Comparison of ENCODE assay signal across 17 cellular contexts in genomic region chr19:34995551-34995950, GRCh38. TPM values are rescaled to one million over a fixed set of nuclear protein-coding genes. Genes with fewer than 3 reads are reported as not detected.
DNase-seq lines count a peak whose midpoint lies in the region; ATAC-seq and TF ChIP-seq lines count a peak whose summit lies in the region.
"Had no signal": no experiment of that assay in that cellular context is flagged by ENCODE, and none has a peak within 500 bp of the region (broad histone marks: within the 10 kb centered on the region; RNA-seq: fewer than 3 reads in every experiment).

No MANE protein-coding gene starts in this region.

- H2AFZ ChIP-seq in osteoblast (ENCODE audit: low read length): peak overlapping the region; percentile 88

- peak overlapping the region; percentile 88 for H3K27ac ChIP-seq in left ventricle myocardium inferior (replicated peaks)
- peak overlapping the region; percentile 55 for H3K27ac ChIP-seq in colonic mucosa
- no peak overlapping the region for H3K27ac ChIP-seq in osteoblast (ENCODE audit: low read depth, low read length)

- peaks cover 6% of the 10 kb centered on the region for H3K79me2 ChIP-seq in osteoblast (ENCODE audit: insufficient read depth, low read length)

- H3K27me3 ChIP-seq in left ventricle myocardium inferior (ENCODE audit: low read depth) (no peaks in the 10 kb centered on the region), colonic mucosa (no peaks in the 10 kb centered on the region), osteoblast (ENCODE audit: insufficient read depth, low read length) (no peaks in the 10 kb centered on the region)
- H3K27me3 ChIP-seq: vagina had no signal

- no peaks in the 10 kb centered on the region for H4K20me1 ChIP-seq in osteoblast (ENCODE audit: insufficient read depth, low read length)

- peak overlapping the region in 1 of 2 donors; percentile 47 for H3K9ac ChIP-seq in colonic mucosa (ENCODE audit: low read depth in 2 of 2, low read length in 2 of 2)
- H3K9ac ChIP-seq: SK-N-SH had no signal

- intact Hi-C loops in left ventricle myocardium inferior (cut with micrococcal nuclease): no loop called here
- intact Hi-C loops in left cardiac atrium (cut with DNase I): no loop called here
- intact Hi-C loops in colonic mucosa (cut with DNase I): no loop called here

- H3K9me3 ChIP-seq in left ventricle myocardium inferior (replicated peaks) (no peaks in the 10 kb centered on the region), colonic mucosa (no peaks in the 10 kb centered on the region), osteoblast (ENCODE audit: low read depth, low read length) (no peaks in the 10 kb centered on the region)
- H3K9me3 ChIP-seq: SK-N-SH, vagina had no signal

- peaks cover 57% of the 10 kb centered on the region for H3K4me1 ChIP-seq in left ventricle myocardium inferior
- peaks cover 23% of the 10 kb centered on the region for H3K4me1 ChIP-seq in colonic mucosa
- peaks cover 9% of the 10 kb centered on the region for H3K4me1 ChIP-seq in osteoblast (ENCODE audit: insufficient read depth, low read length)

- DNase-seq in left ventricle myocardium inferior: no peak
- DNase-seq in left cardiac atrium: no peak
- peak; percentile 41 for DNase-seq in colonic mucosa
- no peak for DNase-seq in osteoblast (ENCODE audit: insufficient read length, low spot score, missing footprints)
- no peak for DNase-seq in NK-92 treated with Interleukin-12 subunit alpha and Interleukin-12 subunit beta, amount 100 ng/mL, for 24 hours (lab: John Stamatoyannopoulos, UW)
- DNase-seq in HPDE6-E6E7 (ENCODE audit: extremely low spot score): no peak
- DNase-seq in dermis blood vessel endothelial cell: no peak
- DNase-seq: DMS79; effector CD8-positive, alpha-beta T cell; HFFc6; IMR-90; NCI-H2081; NCI-H510A treated with DMSO at 0.1 percent for 48 hours; SK-N-SH had no signal

- H3K4me2 ChIP-seq in osteoblast (ENCODE audit: insufficient read depth, low read length): no peak overlapping the region
- H3K4me2 ChIP-seq: SK-N-SH had no signal

- TF ChIP-seq CTCF in left ventricle myocardium inferior (IDR thresholded peaks at IDR 0.05; ENCODE audit: borderline replicate concordance): no peak
- no peak for TF ChIP-seq CTCF in colonic mucosa (IDR thresholded peaks at IDR 0.05)
- TF ChIP-seq CTCF in osteoblast (IDR thresholded peaks at IDR 0.05; ENCODE audit: extremely low read depth, low read depth, low read length): no peak

- ATAC-seq in left cardiac atrium (no peak), HG03520 (IDR thresholded peaks at IDR 0.05; ENCODE audit: unreplicated experiment) (no peak)
- ATAC-seq: natural killer cell treated with Interleukin-12 subunit alpha and Interleukin-12 subunit beta and Interleukin-15 and Interleukin-18, amount 100 ng/mL, for 72 hours had no signal

- H3K4me3 ChIP-seq in left ventricle myocardium inferior (no peak overlapping the region), colonic mucosa (no peak overlapping the region), osteoblast (ENCODE audit: insufficient read depth, low read length) (no peak overlapping the region)
- H3K4me3 ChIP-seq: vagina had no signal

- H3K36me3 ChIP-seq in left ventricle myocardium inferior (no peaks in the 10 kb centered on the region), colonic mucosa (no peaks in the 10 kb centered on the region), osteoblast (ENCODE audit: insufficient read depth, low read length) (no peaks in the 10 kb centered on the region)
- H3K36me3 ChIP-seq: vagina had no signal

RNA-seq across cellular contexts. Expression of gene GRAMD1A, which starts 4.6 kb away (rescaled TPM):
- 26.2 TPM for total RNA-seq in left ventricle myocardium inferior
- 10 to 100 TPM; 29.2 to 45.5 TPM for total RNA-seq in left cardiac atrium
- 10 to 100 TPM; 26.3 to 31.0 TPM for total RNA-seq in colonic mucosa
- total RNA-seq in osteoblast: 29.7 and 33.6 TPM in 2 replicates
- total RNA-seq in dermis blood vessel endothelial cell: 48.5 and 56.0 TPM in 2 replicates

RNA-seq across cellular contexts. Expression of gene ZNF792, which starts 31.5 kb away (rescaled TPM):
- total RNA-seq in left ventricle myocardium inferior (3.2 TPM), left cardiac atrium (1 to 10 TPM; 3.1 to 5.5 TPM), colonic mucosa (1 to 10 TPM; 6.7 to 8.1 TPM), osteoblast (6.2 TPM in 2 replicates), dermis blood vessel endothelial cell (55.2 and 57.2 TPM in 2 replicates)

RNA-seq across cellular contexts. Expression of gene SCN1B, which starts 34.7 kb away (rescaled TPM):
- total RNA-seq in left ventricle myocardium inferior (52.8 TPM), left cardiac atrium (100 to 1,000 TPM in 1 of 2 donors, 10 to 100 TPM in 1; 73.6 to 163 TPM), colonic mucosa (1 to 10 TPM; 1.8 to 2.1 TPM), osteoblast (4.7 and 5.6 TPM in 2 replicates), dermis blood vessel endothelial cell (6.5 and 15.9 TPM in 2 replicates)

RNA-seq across cellular contexts. Expression of gene HPN, which starts 46.0 kb away (rescaled TPM):
- 3.4 TPM for total RNA-seq in left ventricle myocardium inferior
- 1 to 10 TPM; 5.6 to 7.2 TPM for total RNA-seq in left cardiac atrium
- 1 to 10 TPM in 1 of 2 donors, under 1 TPM in 1; 0.27 to 1.0 TPM for total RNA-seq in colonic mucosa
- total RNA-seq in osteoblast: under 0.01 and 0.29 TPM in 2 replicates
- 0.09 and 0.17 TPM in 2 replicates for total RNA-seq in dermis blood vessel endothelial cell
- total RNA-seq: HFFc6, IMR-90, vagina had no signal
